ENCODE assay signal across 10 cellular contexts in the genomic region with DNA sequence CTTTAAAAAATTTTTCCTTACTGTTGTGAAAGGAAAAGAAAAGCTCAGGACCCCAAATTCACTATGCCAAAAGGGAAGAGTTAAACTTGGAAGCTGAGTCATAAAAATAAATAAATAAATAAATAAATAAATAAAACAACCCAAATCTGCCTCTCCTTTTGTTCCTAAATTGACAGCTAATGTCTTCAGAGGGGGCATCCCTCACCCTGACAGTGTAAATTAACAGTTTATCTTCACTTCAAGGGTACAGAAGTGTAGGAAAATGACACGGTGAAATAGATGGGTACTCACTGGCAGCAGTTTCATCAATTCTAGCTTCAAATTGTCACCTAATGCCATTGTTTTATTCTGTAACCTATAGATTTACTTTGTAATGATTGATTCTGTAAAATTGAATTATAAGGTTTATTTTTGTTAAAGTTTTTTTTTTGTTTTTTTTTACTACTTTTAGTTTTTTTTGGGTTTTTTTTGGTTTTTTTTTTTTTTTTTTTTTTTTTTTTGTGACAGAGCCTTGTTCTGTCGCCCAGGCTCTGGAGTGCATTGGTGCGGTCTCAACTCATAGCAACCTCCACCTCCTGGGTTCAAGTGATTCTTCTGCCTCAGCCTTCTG. TPM values are rescaled to one million over a fixed set of nuclear protein-coding genes. Genes with fewer than 3 reads are reported as not detected.
DNase-seq lines count a peak whose midpoint lies in the region; ATAC-seq and TF ChIP-seq lines count a peak whose summit lies in the region.
"Had no signal": no experiment of that assay in that cellular context is flagged by ENCODE, and none has a peak within 500 bp of the region (broad histone marks: within the 10 kb centered on the region; RNA-seq: fewer than 3 reads in every experiment).

No MANE protein-coding gene starts in this region.

- H3K36me3 ChIP-seq in esophagus muscularis mucosa (no peaks in the 10 kb centered on the region), smooth muscle cell (ENCODE audit: low read depth) (no peaks in the 10 kb centered on the region)

- no peaks in the 10 kb centered on the region for H4K20me1 ChIP-seq in smooth muscle cell (ENCODE audit: low read depth)

- peak overlapping the region; percentile 74 to 83 (median 77) for H3K27ac ChIP-seq in esophagus muscularis mucosa (replicated peaks in 1 of 4)
- H3K27ac ChIP-seq in smooth muscle cell (ENCODE audit: low read depth), result peak overlapping the region; percentile 99

- no peaks in the 10 kb centered on the region for H3F3A ChIP-seq in smooth muscle cell (ENCODE audit: low read depth)

- H3K79me2 ChIP-seq in smooth muscle cell (ENCODE audit: low read depth), result no peaks in the 10 kb centered on the region

- H3K27me3 ChIP-seq in esophagus muscularis mucosa (no peaks in the 10 kb centered on the region), smooth muscle cell (ENCODE audit: low read depth) (no peaks in the 10 kb centered on the region)

- TF ChIP-seq EP300 in esophagus muscularis mucosa (IDR thresholded peaks at IDR 0.05), result no peak

- peak overlapping the region; percentile 94 for H3K9ac ChIP-seq in smooth muscle cell (ENCODE audit: low read depth)

- intact Hi-C loops in esophagus muscularis mucosa (cut with DNase I), result no loop called here

- peak overlapping the region; percentile 88 for H2AFZ ChIP-seq in smooth muscle cell (ENCODE audit: low read depth)

- 77% methylated on average over 3 of the region's 3 CpGs for WGBS in esophagus muscularis mucosa
- WGBS in smooth muscle cell (ENCODE audit: low lambda C conversion rate), result 78% methylated on average over 3 of the region's 3 CpGs

- H3K9me3 ChIP-seq in esophagus muscularis mucosa (no peaks in the 10 kb centered on the region), smooth muscle cell (replicated peaks; ENCODE audit: low read depth) (no peaks in the 10 kb centered on the region)

- ATAC-seq in GM18909 (IDR thresholded peaks at IDR 0.05; ENCODE audit: poor library complexity, unreplicated experiment), result no peak

- TF ChIP-seq POLR2A in esophagus muscularis mucosa (IDR thresholded peaks at IDR 0.05; ENCODE audit: low read depth), result no peak

- TF ChIP-seq CTCF in esophagus muscularis mucosa (IDR thresholded peaks at IDR 0.05) (no peak), smooth muscle cell (IDR thresholded peaks at IDR 0.05; ENCODE audit: borderline replicate concordance, insufficient read depth, poor library complexity, severe bottlenecking) (no peak)

- H3K4me2 ChIP-seq in smooth muscle cell, result peak overlapping the region; percentile 84

- H3K4me1 ChIP-seq in esophagus muscularis mucosa (peaks cover 0 to 23% (median 21%) of the 10 kb centered on the region in 4 donors), smooth muscle cell (ENCODE audit: low read depth) (peaks cover 40% of the 10 kb centered on the region)

- H3K4me3 ChIP-seq in esophagus muscularis mucosa (peak overlapping the region; percentile 53 to 65 (median 58)), smooth muscle cell (peak overlapping the region; percentile 54)

- peak; percentile 23 for DNase-seq in NCI-H1105 treated with DMSO at 0.1 percent for 48 hours (lab: John Stamatoyannopoulos, UW)
- DNase-seq in NCI-H1105 (lab: John Stamatoyannopoulos, UW), result no peak
- peak; percentile 16 for DNase-seq in RKO (ENCODE audit: low spot score)
- DNase-seq in esophagus muscularis mucosa (ENCODE audit: extremely low spot score), result no peak
- DNase-seq in smooth muscle cell (lab: John Stamatoyannopoulos, UW; ENCODE audit: unreplicated experiment), result no peak
- DNase-seq in NCI-H524 (lab: John Stamatoyannopoulos, UW), result no peak
- no peak for DNase-seq in NCI-H2227 (lab: John Stamatoyannopoulos, UW; ENCODE audit: unreplicated experiment)
- DNase-seq: ACHN, NCI-H1694 treated with DMSO at 0.1 percent for 48 hours had no signal

RNA-seq across cellular contexts. Expression of gene ANXA1, which starts 18.5 kb away (rescaled TPM):
- total RNA-seq in esophagus muscularis mucosa (100 to 1,000 TPM; 226 to 262 (median 231) TPM), smooth muscle cell (897 and 967 TPM in 2 replicates)
- polyA plus RNA-seq in smooth muscle cell, result 266 and 573 TPM in 2 replicates

Comparison
In these comparisons a context has a peak if more than half of its experiments do, and no peak if none do; other contexts are left out.
1. DNase-seq: peak in NCI-H1105 treated with DMSO at 0.1 percent for 48 hours (single experiment) and RKO (single experiment); none in NCI-H1105 (single experiment), esophagus muscularis mucosa (single experiment), smooth muscle cell (single experiment), NCI-H524 (0 of 2) and NCI-H2227 (single experiment).